Comparison of ENCODE assay signal across 16 cellular contexts in genomic region chr10:43931308-43931930, GRCh38.
DNase-seq lines count a peak whose midpoint lies in the region; ATAC-seq and TF ChIP-seq lines count a peak whose summit lies in the region.
"Had no signal": no experiment of that assay in that cellular context is flagged by ENCODE, and none has a peak within 500 bp of the region (broad histone marks: within the 10 kb centered on the region; RNA-seq: fewer than 3 reads in every experiment).

No MANE protein-coding gene starts in this region.

- DNase-seq in AG08396 (ENCODE audit: low spot score) (peak; percentile 67), HS-5 (ENCODE audit: low read depth) (peak; percentile 91), astrocyte of the spinal cord (ENCODE audit: low read depth, low spot score) (peak; percentile 70), iris pigment epithelial cell (ENCODE audit: low read depth) (peak; percentile 71), SK-N-DZ (ENCODE audit: low spot score) (no peak), NCI-H748 treated with DMSO at 0.1 percent for 48 hours (lab: John Stamatoyannopoulos, UW) (no peak)
- DNase-seq in effector CD8-positive, alpha-beta T cell (lab: John Stamatoyannopoulos, UW) = no peak
- DNase-seq: activated CD4-positive, alpha-beta memory T cell treated with anti-CD3 and anti-CD28 coated beads for 36 hours; anterior cingulate cortex; glutamatergic neuron; kidney; MM.1S; NCI-H2081; NCI-H82; SHP77 treated with DMSO at 0.1 percent for 48 hours had no signal

- in situ Hi-C loops in astrocyte of the spinal cord (cut with HindIII; ENCODE audit: low sequenced_read_pairs) = no loop called here

- no peak for TF ChIP-seq CTCF in astrocyte of the spinal cord (IDR thresholded peaks at IDR 0.05; ENCODE audit: low read depth, low read length)

- no peak overlapping the region for H3K4me3 ChIP-seq in astrocyte of the spinal cord (ENCODE audit: low read depth, low read length)

- ATAC-seq in activated CD4-positive, CD25-positive, alpha-beta regulatory T cell treated with anti-CD3 and anti-CD28 coated beads, Interleukin-2, amount 50 U/mL, for 24 hours = no peak

Comparison
In these comparisons a context has a peak if more than half of its experiments do, and no peak if none do; other contexts are left out.
1. DNase-seq: peak in AG08396 (single experiment), HS-5 (single experiment), astrocyte of the spinal cord (single experiment) and iris pigment epithelial cell (single experiment); none in SK-N-DZ (single experiment), effector CD8-positive, alpha-beta T cell (single experiment) and NCI-H748 treated with DMSO at 0.1 percent for 48 hours (single experiment).